ENCODE assay signal across 2 cellular contexts in genomic region chr17:1947229-1947742, GRCh38.
TF ChIP-seq lines count a peak whose summit lies in the region.

No MANE protein-coding gene starts in this region.

TF ChIP-seq in SK-N-SH, 30 proteins besides CTCF, POLR2A, EP300 and RAD21 (continued from another document):
- TF ChIP-seq ZBTB33 (IDR thresholded peaks at IDR 0.05; ENCODE audit: borderline replicate concordance, low read depth) (no peak), USF2 (IDR thresholded peaks at IDR 0.05; ENCODE audit: borderline replicate concordance, low read depth, low read length) (no peak), FOXJ3 (CRISPR knock-in tag; IDR thresholded peaks at IDR 0.05) (no peak), NFIC (IDR thresholded peaks at IDR 0.05; ENCODE audit: borderline replicate concordance) (no peak), CHD2 (IDR thresholded peaks at IDR 0.05; ENCODE audit: low read length, partially characterized antibody) (no peak), SMC3 (IDR thresholded peaks at IDR 0.05; ENCODE audit: low read depth, low read length) (no peak)

TF ChIP-seq in SK-N-SH treated with all-trans-retinoic acid at 6 μM for 48 hours, 23 proteins besides CTCF, POLR2A, EP300 and RAD21 (continued from another document):
- TF ChIP-seq ZNF565 (CRISPR knock-in tag; conservative IDR thresholded peaks at IDR 0.05; ENCODE audit: low read depth): no peak
- TF ChIP-seq ZFP30 (CRISPR knock-in tag; IDR thresholded peaks at IDR 0.05): no peak
- TF ChIP-seq ZC3H10 (CRISPR knock-in tag; IDR thresholded peaks at IDR 0.05): no peak
